Comparison of ENCODE assay signal across 1 cellular context in genomic region chr2:241035818-241036396, GRCh38.
TF ChIP-seq lines count a peak whose summit lies in the region.

No MANE protein-coding gene starts in this region.

TF ChIP-seq in GM23338, 12 proteins besides CTCF, POLR2A, EP300 and RAD21 (continued from another document):
- TF ChIP-seq, protein P1, sequence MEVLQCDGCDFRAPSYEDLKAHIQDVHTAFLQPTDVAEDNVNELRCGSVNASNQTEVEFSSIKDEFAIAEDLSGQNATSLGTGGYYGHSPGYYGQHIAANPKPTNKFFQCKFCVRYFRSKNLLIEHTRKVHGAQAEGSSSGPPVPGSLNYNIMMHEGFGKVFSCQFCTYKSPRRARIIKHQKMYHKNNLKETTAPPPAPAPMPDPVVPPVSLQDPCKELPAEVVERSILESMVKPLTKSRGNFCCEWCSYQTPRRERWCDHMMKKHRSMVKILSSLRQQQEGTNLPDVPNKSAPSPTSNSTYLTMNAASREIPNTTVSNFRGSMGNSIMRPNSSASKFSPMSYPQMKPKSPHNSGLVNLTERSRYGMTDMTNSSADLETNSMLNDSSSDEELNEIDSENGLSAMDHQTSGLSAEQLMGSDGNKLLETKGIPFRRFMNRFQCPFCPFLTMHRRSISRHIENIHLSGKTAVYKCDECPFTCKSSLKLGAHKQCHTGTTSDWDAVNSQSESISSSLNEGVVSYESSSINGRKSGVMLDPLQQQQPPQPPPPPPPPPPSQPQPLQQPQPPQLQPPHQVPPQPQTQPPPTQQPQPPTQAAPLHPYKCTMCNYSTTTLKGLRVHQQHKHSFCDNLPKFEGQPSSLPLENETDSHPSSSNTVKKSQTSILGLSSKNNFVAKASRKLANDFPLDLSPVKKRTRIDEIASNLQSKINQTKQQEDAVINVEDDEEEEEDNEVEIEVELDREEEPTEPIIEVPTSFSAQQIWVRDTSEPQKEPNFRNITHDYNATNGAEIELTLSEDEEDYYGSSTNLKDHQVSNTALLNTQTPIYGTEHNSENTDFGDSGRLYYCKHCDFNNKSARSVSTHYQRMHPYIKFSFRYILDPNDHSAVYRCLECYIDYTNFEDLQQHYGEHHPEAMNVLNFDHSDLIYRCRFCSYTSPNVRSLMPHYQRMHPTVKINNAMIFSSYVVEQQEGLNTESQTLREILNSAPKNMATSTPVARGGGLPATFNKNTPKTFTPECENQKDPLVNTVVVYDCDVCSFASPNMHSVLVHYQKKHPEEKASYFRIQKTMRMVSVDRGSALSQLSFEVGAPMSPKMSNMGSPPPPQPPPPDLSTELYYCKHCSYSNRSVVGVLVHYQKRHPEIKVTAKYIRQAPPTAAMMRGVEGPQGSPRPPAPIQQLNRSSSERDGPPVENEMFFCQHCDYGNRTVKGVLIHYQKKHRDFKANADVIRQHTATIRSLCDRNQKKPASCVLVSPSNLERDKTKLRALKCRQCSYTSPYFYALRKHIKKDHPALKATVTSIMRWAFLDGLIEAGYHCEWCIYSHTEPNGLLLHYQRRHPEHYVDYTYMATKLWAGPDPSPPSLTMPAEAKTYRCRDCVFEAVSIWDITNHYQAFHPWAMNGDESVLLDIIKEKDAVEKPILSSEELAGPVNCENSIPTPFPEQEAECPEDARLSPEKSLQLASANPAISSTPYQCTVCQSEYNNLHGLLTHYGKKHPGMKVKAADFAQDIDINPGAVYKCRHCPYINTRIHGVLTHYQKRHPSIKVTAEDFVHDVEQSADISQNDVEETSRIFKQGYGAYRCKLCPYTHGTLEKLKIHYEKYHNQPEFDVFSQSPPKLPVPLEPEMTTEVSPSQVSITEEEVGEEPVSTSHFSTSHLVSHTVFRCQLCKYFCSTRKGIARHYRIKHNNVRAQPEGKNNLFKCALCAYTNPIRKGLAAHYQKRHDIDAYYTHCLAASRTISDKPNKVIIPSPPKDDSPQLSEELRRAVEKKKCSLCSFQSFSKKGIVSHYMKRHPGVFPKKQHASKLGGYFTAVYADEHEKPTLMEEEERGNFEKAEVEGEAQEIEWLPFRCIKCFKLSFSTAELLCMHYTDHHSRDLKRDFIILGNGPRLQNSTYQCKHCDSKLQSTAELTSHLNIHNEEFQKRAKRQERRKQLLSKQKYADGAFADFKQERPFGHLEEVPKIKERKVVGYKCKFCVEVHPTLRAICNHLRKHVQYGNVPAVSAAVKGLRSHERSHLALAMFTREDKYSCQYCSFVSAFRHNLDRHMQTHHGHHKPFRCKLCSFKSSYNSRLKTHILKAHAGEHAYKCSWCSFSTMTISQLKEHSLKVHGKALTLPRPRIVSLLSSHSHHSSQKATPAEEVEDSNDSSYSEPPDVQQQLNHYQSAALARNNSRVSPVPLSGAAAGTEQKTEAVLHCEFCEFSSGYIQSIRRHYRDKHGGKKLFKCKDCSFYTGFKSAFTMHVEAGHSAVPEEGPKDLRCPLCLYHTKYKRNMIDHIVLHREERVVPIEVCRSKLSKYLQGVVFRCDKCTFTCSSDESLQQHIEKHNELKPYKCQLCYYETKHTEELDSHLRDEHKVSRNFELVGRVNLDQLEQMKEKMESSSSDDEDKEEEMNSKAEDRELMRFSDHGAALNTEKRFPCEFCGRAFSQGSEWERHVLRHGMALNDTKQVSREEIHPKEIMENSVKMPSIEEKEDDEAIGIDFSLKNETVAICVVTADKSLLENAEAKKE (CRISPR knock-in tag; IDR thresholded peaks at IDR 0.05): no peak
- TF ChIP-seq ZNF331 (CRISPR knock-in tag; IDR thresholded peaks at IDR 0.05; ENCODE audit: low read depth) (no peak), ETS1 (IDR thresholded peaks at IDR 0.05) (no peak), JUNB (IDR thresholded peaks at IDR 0.05; ENCODE audit: unreplicated experiment) (no peak), ZNF114 (CRISPR knock-in tag; IDR thresholded peaks at IDR 0.05) (no peak), POLR2AphosphoS5 (IDR thresholded peaks at IDR 0.05; ENCODE audit: low read depth) (no peak)
TF ChIP-seq in GM23338: peak in this region for 0.
